9 cellular contexts compared by ENCODE assay signal in genomic region chr16:21277045-21277926, GRCh38. TPM values are rescaled to one million over a fixed set of nuclear protein-coding genes. Genes with fewer than 3 reads are reported as not detected.
A peak's percentile ranks its signal among the peaks of the same experiment; 100 is the strongest.
DNase-seq lines count a peak whose midpoint lies in the region; ATAC-seq, FAIRE-seq and TF ChIP-seq lines count a peak whose summit lies in the region.
"Had no signal": no experiment of that assay in that cellular context is flagged by ENCODE, and none has a peak within 500 bp of the region (broad histone marks: within the 10 kb centered on the region; RNA-seq: fewer than 3 reads in every experiment).

No MANE protein-coding gene starts in this region.

- no peaks in the 10 kb centered on the region for H3K79me2 ChIP-seq in K562 (ENCODE audit: control insufficient read depth, insufficient read depth, low read length)

- H3K9me1 ChIP-seq in K562 (ENCODE audit: control insufficient read depth, insufficient read depth, low read length) = no peaks in the 10 kb centered on the region

- no TSS peak for BruUV-seq in K562 (replicated peaks; lab: Mats Ljungman, UMichigan)

- 0 out of 4 replicates have a peak, but pooled peaks of 1 of the 2 experiments have one; percentile 23 for TF ChIP-seq RAD21 in K562 (CRISPR knock-in tag; conservative IDR thresholded peaks at IDR 0.05 in 1 of 2, IDR thresholded peaks at IDR 0.05 in 1 of 2)

- 80% methylated on average over 17 of the region's 17 CpGs for WGBS in HUES64
- 10% methylated on average over 17 of the region's 17 CpGs for WGBS in K562 (ENCODE audit: insufficient coverage, low coverage, missing lambda C conversion rate)

- peaks cover 6 to 7% of the 10 kb centered on the region in 2 donors for H3K9me3 Mint-ChIP-seq in stimulated activated naive B cell treated with anti-CD40 and anti-IgM and Interleukin-4, amounts not matched to agents 10 μg/mL and 1 μg/mL and 100 μg/mL, for 72 hours

- no peak for TF ChIP-seq EP300 in K562 (IDR thresholded peaks at IDR 0.05; ENCODE audit: low read length)

- peaks cover 0 to 6% of the 10 kb centered on the region in 2 donors for H3K36me3 Mint-ChIP-seq in stimulated activated naive B cell treated with anti-CD40 and anti-IgM and Interleukin-4, amounts not matched to agents 10 μg/mL and 1 μg/mL and 100 μg/mL, for 72 hours

- H3K27ac Mint-ChIP-seq in stimulated activated naive B cell treated with anti-CD40 and anti-IgM and Interleukin-4, amounts not matched to agents 10 μg/mL and 1 μg/mL and 100 μg/mL, for 72 hours = no peak overlapping the region

- CTCF ChIA-PET in K562 (lab: Yijun Ruan, JAX; ENCODE audit: low intra/inter-chr PET ratio) = interaction anchor here (3.9 kb wide), 1 partner anchor 89 kb away, joined by 27 read pairs; no protein-coding TSS in a partner anchor

- no peaks in the 10 kb centered on the region for H4K20me1 ChIP-seq in K562 (replicated peaks; ENCODE audit: control insufficient read depth, insufficient read depth, low read length)

- H3K4me3 ChIP-seq in HUES64 (ENCODE audit: low read length) = peak overlapping the region; percentile 76
- peak overlapping the region; percentile 36; the same call in 1 of the 2 replicates for H3K4me3 ChIP-seq in K562
- peak overlapping the region; percentile 72 for H3K4me3 ChIP-seq in iPS-18a (ENCODE audit: low read length)

- no peaks in the 10 kb centered on the region for H3K9me3 ChIP-seq in HUES64 (ENCODE audit: insufficient read depth, low read depth, low read length)
- peaks cover 6% of the 10 kb centered on the region for H3K9me3 ChIP-seq in K562 (replicated peaks; ENCODE audit: control insufficient read depth, insufficient read depth, low read depth, low read length)
- H3K9me3 ChIP-seq in iPS-18a (ENCODE audit: control insufficient read depth, low read depth, low read length) = no peaks in the 10 kb centered on the region

- H3K27me3 ChIP-seq in HUES64 (ENCODE audit: insufficient read depth, low read length) (peaks cover 37% of the 10 kb centered on the region), K562 (ENCODE audit: control insufficient read depth in 2 of 2, insufficient read depth in 2 of 2, low read length in 2 of 2) (peaks cover 19 to 35% of the 10 kb centered on the region in 2 experiments), iPS-18a (ENCODE audit: control insufficient read depth, insufficient read depth, low read length) (peaks cover 25% of the 10 kb centered on the region)

- no peak overlapping the region for H3K9ac ChIP-seq in HUES64 (ENCODE audit: low read depth, low read length)
- peak overlapping the region in 1 of 2 experiments; percentile 90; a peak in 1 of 4 replicates for H3K9ac ChIP-seq in K562 (ENCODE audit: insufficient read depth in 1 of 2, low read depth in 2 of 2, low read length in 2 of 2)
- H3K9ac ChIP-seq in iPS-18a (ENCODE audit: low read length) = no peak overlapping the region

- ATAC-seq in K562 = peak; percentile 44; the same call in 2 of the 3 replicates
- ATAC-seq in stimulated activated naive B cell treated with anti-CD40 and anti-IgM and Interleukin-4, amounts not matched to agents 10 μg/mL and 1 μg/mL and 100 μg/mL, for 72 hours (replicated peaks) = peak in 1 of 2 donors; percentile 5

- POLR2A ChIA-PET in K562 (lab: Yijun Ruan, JAX) = interaction anchor here (1.0 to 1.6 kb wide), 3 partner anchors 13 to 60 kb away, joined by 3 to 6 read pairs (median 5); no protein-coding TSS in a partner anchor

- H3K4me1 ChIP-seq in HUES64 (ENCODE audit: insufficient read depth, low read length) (peaks cover 13% of the 10 kb centered on the region), K562 (replicated peaks in 1 of 2; ENCODE audit: control insufficient read depth in 2 of 2, insufficient read depth in 2 of 2, low read length in 2 of 2) (peaks cover 5 to 15% of the 10 kb centered on the region in 2 experiments; a peak in 3 of 5 replicates), iPS-18a (ENCODE audit: control insufficient read depth, low read depth, low read length) (peaks cover 10% of the 10 kb centered on the region)

- TF ChIP-seq CTCF in K562 (IDR thresholded peaks at IDR 0.05 in 2 of 3, conservative IDR thresholded peaks at IDR 0.05 in 1 of 3; ENCODE audit: insufficient read depth in 2 of 3, low read depth in 1 of 3, low read length in 3 of 3) = peak; percentile 11 to 30 (median 20); a peak in 2 of 6 replicates

- H3K4me2 ChIP-seq in K562 (ENCODE audit: insufficient read depth, low read length) = peak overlapping the region; percentile 87

- H3K4me3 Mint-ChIP-seq in stimulated activated naive B cell treated with anti-CD40 and anti-IgM and Interleukin-4, amounts not matched to agents 10 μg/mL and 1 μg/mL and 100 μg/mL, for 72 hours = peak overlapping the region; percentile 83 to 89

- FAIRE-seq in K562 (lab: Jason Lieb, UNC) = no peak

- peaks cover 33 to 47% of the 10 kb centered on the region in 2 donors for H3K4me1 Mint-ChIP-seq in stimulated activated naive B cell treated with anti-CD40 and anti-IgM and Interleukin-4, amounts not matched to agents 10 μg/mL and 1 μg/mL and 100 μg/mL, for 72 hours

- no peak overlapping the region for H3K27ac ChIP-seq in HUES64 (ENCODE audit: low read depth, low read length)
- H3K27ac ChIP-seq in K562 (ENCODE audit: extremely low read depth, low read depth, low read length) = no peak overlapping the region; the same call in 2 of the 3 replicates
- no peak overlapping the region for H3K27ac ChIP-seq in iPS-18a (ENCODE audit: low read length)

- in situ Hi-C loops in K562 (cut with MboI) = loop anchor here (5.0 kb wide), 1 partner anchor 80 kb away; no protein-coding TSS in a partner anchor

- H3K27me3 Mint-ChIP-seq in stimulated activated naive B cell treated with anti-CD40 and anti-IgM and Interleukin-4, amounts not matched to agents 10 μg/mL and 1 μg/mL and 100 μg/mL, for 72 hours = peaks cover 11 to 14% of the 10 kb centered on the region in 2 donors

- H3K36me3 ChIP-seq in HUES64 (ENCODE audit: insufficient read depth, low read length) (no peaks in the 10 kb centered on the region), K562 (ENCODE audit: control insufficient read depth, insufficient read depth, low read length) (no peaks in the 10 kb centered on the region), iPS-18a (ENCODE audit: control insufficient read depth, low read depth, low read length) (no peaks in the 10 kb centered on the region)

- peak overlapping the region; percentile 77 for H2AFZ ChIP-seq in K562 (ENCODE audit: low read depth, low read length)

- intact Hi-C loops in K562 (cut with micrococcal nuclease) = loop anchor here (5.0 kb wide), 1 partner anchor 50 kb away; no protein-coding TSS in a partner anchor

- peak in 1 of 4 experiments; percentile 13 for DNase-seq in K562 (ENCODE audit: extremely low read depth in 1 of 4, low spot score in 3 of 4)
- DNase-seq in stimulated activated naive B cell treated with anti-CD40 and anti-IgM and Interleukin-4, amounts not matched to agents 10 μg/mL and 1 μg/mL and 100 μg/mL, for 72 hours = no peak
- no peak for DNase-seq in stimulated activated naive CD4-positive, alpha-beta T cell treated with Interleukin-2 at 50 U/mL for 16 hours (lab: John Stamatoyannopoulos, UW)
- DNase-seq in stimulated activated CD4-positive, alpha-beta T cell treated with anti-CD3 and anti-CD28 coated beads, Interleukin-12 subunit alpha, Interleukin-12 subunit beta, amount 100 ng/mL, for 4 hours = no peak
- DNase-seq in GF-D8 (lab: John Stamatoyannopoulos, UW) = no peak
- DNase-seq: midbrain had no signal

- TF ChIP-seq POLR2A in K562 (conservative IDR thresholded peaks at IDR 0.05) = no peak

TF ChIP-seq in K562, 482 proteins besides CTCF, POLR2A, EP300 and RAD21 (continues in another document):
- TF ChIP-seq ZNF12 (CRISPR knock-in tag; IDR thresholded peaks at IDR 0.05) (no peak), KDM1A (IDR thresholded peaks at IDR 0.05) (peak in 1 of 2 experiments; percentile 6; a peak in 1 of 4 replicates)

RNA-seq across cellular contexts. Expression of gene CRYM, which starts 0.8 kb away (rescaled TPM):
- 6.4 TPM for polyA plus RNA-seq in HUES64 (2013, experiment 1 of 2)
- polyA plus RNA-seq in HUES64 (2013, experiment 2 of 2) = 7.5 TPM
- 0.58 and 1.00 TPM in 2 replicates for total RNA-seq in K562 (2011; cell fraction: chromatin; rRNA removed; ENCODE audit: low replicate concordance)
- total RNA-seq in K562 (2011; cell fraction: nucleolus; rRNA removed) = 0.33 and 0.66 TPM in 2 replicates
- total RNA-seq in K562 (2011; cell fraction: nucleoplasm; rRNA removed) = 0.46 and 0.66 TPM in 2 replicates
- 0.41 and 0.65 TPM in 2 replicates for total RNA-seq in K562 (2014; rRNA removed)
- 0.41 and 0.47 TPM in 2 replicates for total RNA-seq in K562 (2014; rRNA removed; fragmentation: Illumina TruSeq; extraction: Trizol)
- 0.23 and 0.58 TPM in 2 replicates for total RNA-seq in K562 (2015; rRNA removed; fragmentation: Illumina TruSeq; extraction: Trizol)
- total RNA-seq in K562 (2021) = 0.98 TPM in 2 replicates
- polyA plus RNA-seq in K562 (2011; rRNA removed) = 0.56 and 0.62 TPM in 2 replicates
- 0.62 and 1.7 TPM in 2 replicates for polyA plus RNA-seq in K562 (2011; cell fraction: cytosol; rRNA removed)
- polyA plus RNA-seq in K562 (2011; cell fraction: nucleus; rRNA removed) = 0.77 and 0.79 TPM in 2 replicates
- 0.82 and 1.5 TPM in 2 replicates for polyA plus RNA-seq in K562 (2012)
- polyA plus RNA-seq in K562 (2014; fragmentation: Illumina TruSeq; extraction: Trizol) = 0.47 and 0.59 TPM in 2 replicates
- under 1 TPM; 0.08 to 0.15 TPM for polyA plus RNA-seq in K562 (2014; fragmentation: Nextera tagmentation; extraction: Ambion mirVana)
- 0.37 and 0.73 TPM in 2 replicates for polyA plus RNA-seq in K562 (2014; rRNA removed)
- polyA minus RNA-seq in K562 (2011; rRNA and poly(A)+ RNA removed) = 0.28 and 0.36 TPM in 2 replicates
- not detected in 2 replicates for polyA minus RNA-seq in K562 (2011; cell fraction: cytosol; rRNA and poly(A)+ RNA removed)
- 0.33 TPM in 1 of 2 replicates, not detected in the other for polyA minus RNA-seq in K562 (2011; cell fraction: nucleus; rRNA and poly(A)+ RNA removed)
- total RNA-seq: activated CD8-positive, alpha-beta memory T cell treated with anti-CD3 and anti-CD28 coated beads for 36 hours had no signal

RNA-seq across cellular contexts. Expression of gene ANKS4B, which starts 43.8 kb away (rescaled TPM):
- polyA plus RNA-seq in HUES64 (2013, experiment 1 of 2) = 0.15 TPM
- 0.19 TPM for polyA plus RNA-seq in HUES64 (2013, experiment 2 of 2)
- total RNA-seq in K562 (2011; cell fraction: chromatin; rRNA removed; ENCODE audit: low replicate concordance) = not detected in 2 replicates
- not detected in 2 replicates for total RNA-seq in K562 (2011; cell fraction: nucleolus; rRNA removed)
- total RNA-seq in K562 (2011; cell fraction: nucleoplasm; rRNA removed) = not detected in 2 replicates
- total RNA-seq in K562 (2014; rRNA removed) (not detected in 2 replicates), K562 (2014; rRNA removed; fragmentation: Illumina TruSeq; extraction: Trizol) (not detected in 2 replicates), K562 (2015; rRNA removed; fragmentation: Illumina TruSeq; extraction: Trizol) (not detected in 2 replicates), K562 (2021) (not detected in 2 replicates)
- polyA plus RNA-seq in K562 (2011; rRNA removed) (not detected in 2 replicates), K562 (2014; fragmentation: Illumina TruSeq; extraction: Trizol) (not detected in 2 replicates), K562 (2014; fragmentation: Nextera tagmentation; extraction: Ambion mirVana) (not detected), K562 (2014; rRNA removed) (not detected in 2 replicates)
- not detected in 2 replicates for polyA plus RNA-seq in K562 (2011; cell fraction: cytosol; rRNA removed)
- not detected in 2 replicates for polyA plus RNA-seq in K562 (2011; cell fraction: nucleus; rRNA removed)
- polyA plus RNA-seq in K562 (2012) = not detected in 2 replicates
- not detected in 2 replicates for polyA minus RNA-seq in K562 (2011; rRNA and poly(A)+ RNA removed)
- not detected in 2 replicates for polyA minus RNA-seq in K562 (2011; cell fraction: cytosol; rRNA and poly(A)+ RNA removed)
- polyA minus RNA-seq in K562 (2011; cell fraction: nucleus; rRNA and poly(A)+ RNA removed) = not detected in 2 replicates
- total RNA-seq: activated CD8-positive, alpha-beta memory T cell treated with anti-CD3 and anti-CD28 coated beads for 36 hours had no signal
